ENCODE assay signal across 6 cellular contexts in genomic region chr5:139393497-139394122, GRCh38. TPM values are rescaled to one million over a fixed set of nuclear protein-coding genes. Genes with fewer than 3 reads are reported as not detected.
DNase-seq lines count a peak whose midpoint lies in the region; ATAC-seq and TF ChIP-seq lines count a peak whose summit lies in the region.

No MANE protein-coding gene starts in this region.

- H3K79me2 ChIP-seq in OCI-LY3 (ENCODE audit: low read length), result peaks cover 10% of the 10 kb centered on the region

- no peak for DNase-seq in AG10803 (ENCODE audit: low read depth)
- DNase-seq in kidney epithelial cell (ENCODE audit: low read depth), result no peak
- DNase-seq in T-helper 9 cell, result no peak

- H4K20me1 ChIP-seq in OCI-LY3 (ENCODE audit: insufficient read depth, low read length), result no peaks in the 10 kb centered on the region

- H3K9ac ChIP-seq in OCI-LY3 (ENCODE audit: low read length), result peak overlapping the region; percentile 86; the same call in 1 of the 2 replicates

- TF ChIP-seq CTCF in AG10803 (conservative IDR thresholded peaks at IDR 0.05; ENCODE audit: low read length), result no peak
- no peak for TF ChIP-seq CTCF in OCI-LY3 (IDR thresholded peaks at IDR 0.05; ENCODE audit: low read depth, low read length)
- no peak for TF ChIP-seq CTCF in kidney epithelial cell (IDR thresholded peaks at IDR 0.05; ENCODE audit: insufficient read depth, low read length, poor library complexity, severe bottlenecking)

- H3K4me2 ChIP-seq in OCI-LY3 (ENCODE audit: low read length), result peak overlapping the region; percentile 92

- no peak overlapping the region for H2AFZ ChIP-seq in OCI-LY3 (ENCODE audit: low read depth, low read length)

- H3K4me3 ChIP-seq in AG10803 (ENCODE audit: low read length) (peak overlapping the region; percentile 49), OCI-LY3 (ENCODE audit: low read length) (peak overlapping the region; percentile 84), kidney epithelial cell (ENCODE audit: low read depth, low read length) (peak overlapping the region; percentile 38)

- H3K27ac ChIP-seq in OCI-LY3 (ENCODE audit: low read length), result no peak overlapping the region

- no peaks in the 10 kb centered on the region; the same call in 1 of the 2 replicates for H3K9me3 ChIP-seq in OCI-LY3 (ENCODE audit: insufficient read depth, low read length)

- ATAC-seq in HG02610 (IDR thresholded peaks at IDR 0.05; ENCODE audit: unreplicated experiment) (no peak), HG03521 (IDR thresholded peaks at IDR 0.05; ENCODE audit: unreplicated experiment) (no peak)

- H3K36me3 ChIP-seq in OCI-LY3 (replicated peaks; ENCODE audit: low read depth, low read length) (peaks cover 2% of the 10 kb centered on the region), kidney epithelial cell (ENCODE audit: control insufficient read depth, insufficient read depth, low read length) (no peaks in the 10 kb centered on the region)

- H3K27me3 ChIP-seq in OCI-LY3 (ENCODE audit: low read depth, low read length), result no peaks in the 10 kb centered on the region
- H3K27me3 ChIP-seq in kidney epithelial cell (ENCODE audit: control insufficient read depth, insufficient read depth, low read length), result peaks cover 20% of the 10 kb centered on the region

- peaks cover 38% of the 10 kb centered on the region for H3K4me1 ChIP-seq in OCI-LY3 (ENCODE audit: low read length)

RNA-seq across cellular contexts. Expression of gene PROB1, which starts 1.3 kb away (rescaled TPM):
- total RNA-seq in kidney epithelial cell, result 3.0 and 3.6 TPM in 2 replicates

RNA-seq across cellular contexts. Expression of gene MZB1, which starts 3.9 kb away (rescaled TPM):
- not detected in 2 replicates for total RNA-seq in kidney epithelial cell

RNA-seq across cellular contexts. Expression of gene SPATA24, which starts 10.3 kb away (rescaled TPM):
- 7.7 and 8.8 TPM in 2 replicates for total RNA-seq in kidney epithelial cell

RNA-seq across cellular contexts. Expression of gene SLC23A1, which starts 10.5 kb away (rescaled TPM):
- total RNA-seq in kidney epithelial cell, result not detected in 2 replicates

RNA-seq across cellular contexts. Expression of gene DNAJC18, which starts 45.7 kb away (rescaled TPM):
- 8.1 and 14.2 TPM in 2 replicates for total RNA-seq in kidney epithelial cell
